9 cellular contexts compared by ENCODE assay signal in the genomic region with DNA sequence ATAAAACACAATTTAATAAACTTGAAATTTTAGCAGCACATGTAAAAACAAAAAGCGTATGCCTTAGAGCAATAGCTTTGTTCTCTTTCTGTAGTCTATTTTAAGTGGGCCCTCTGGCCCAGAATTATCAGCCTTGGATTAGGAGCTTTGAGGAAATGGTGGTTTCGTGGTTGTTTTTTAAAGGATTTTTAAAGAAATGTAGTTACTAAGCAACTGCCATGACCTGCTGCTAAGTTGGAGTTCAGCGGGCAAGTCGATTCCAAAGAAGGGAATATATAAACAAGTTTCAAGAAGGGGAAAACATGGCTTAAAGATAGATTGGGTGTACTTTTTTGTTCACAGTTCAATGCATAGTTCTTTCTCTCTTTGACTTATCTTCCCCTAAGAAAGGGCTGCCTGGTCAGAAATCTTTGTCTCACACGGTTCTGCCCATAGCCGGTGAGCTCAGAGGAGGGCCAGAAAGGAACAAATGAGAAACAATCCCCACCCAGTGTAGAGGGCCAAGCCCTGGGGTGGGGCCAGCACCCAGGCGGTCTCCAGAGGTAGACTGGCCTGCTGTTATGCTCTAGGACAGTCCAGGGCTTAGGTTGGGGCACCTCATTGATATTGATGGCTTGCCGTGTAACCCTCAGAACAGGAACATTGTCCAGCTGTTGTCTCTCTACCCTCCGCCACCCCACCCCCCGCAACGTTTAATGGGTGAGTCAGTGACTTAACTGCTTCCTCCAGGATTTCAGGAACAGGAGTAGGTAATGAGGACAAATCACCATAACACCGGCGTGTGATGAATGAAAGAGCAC. TPM values are rescaled to one million over a fixed set of nuclear protein-coding genes. Genes with fewer than 3 reads are reported as not detected.
DNase-seq lines count a peak whose midpoint lies in the region; ATAC-seq, FAIRE-seq and TF ChIP-seq lines count a peak whose summit lies in the region.
"Had no signal": no experiment of that assay in that cellular context is flagged by ENCODE, and none has a peak within 500 bp of the region (broad histone marks: within the 10 kb centered on the region; RNA-seq: fewer than 3 reads in every experiment).

No MANE protein-coding gene starts in this region.

- peak; percentile 69 for DNase-seq in HTR-8/SVneo (ENCODE audit: insufficient read length, low spot score)
- DNase-seq in left cardiac atrium = peak; percentile 36
- no peak for DNase-seq in spleen
- DNase-seq in NAMALWA (ENCODE audit: low spot score) = no peak
- DNase-seq in SHP77 (lab: John Stamatoyannopoulos, UW) = no peak

- H3K27ac ChIP-seq in spleen = peak overlapping the region in 5 of 8 donors; percentile 2 to 63 (median 36)

- peaks cover 0 to 12% (median 0%) of the 10 kb centered on the region in 6 donors for H3K36me3 ChIP-seq in spleen

- H3K4me1 ChIP-seq in spleen = peaks cover 0 to 13% (median 0%) of the 10 kb centered on the region in 6 donors

- H3K27me3 ChIP-seq in spleen (replicated peaks in 1 of 7) = no peaks in the 10 kb centered on the region

- 44 to 61% (median 49%) methylated on average over 9 to 13 of the region's 13 CpGs for WGBS in spleen, 5 donors

- no peak overlapping the region for H3K4me3 ChIP-seq in spleen

- peak; percentile 76 for ATAC-seq in SK-N-SH treated with all-trans-retinoic acid at 6 μM for 48 hours
- ATAC-seq in left cardiac atrium = peak in 1 of 2 donors; percentile 49
- ATAC-seq in HG02623 (IDR thresholded peaks at IDR 0.05; ENCODE audit: unreplicated experiment) = no peak
- ATAC-seq in GM21717 (IDR thresholded peaks at IDR 0.05; ENCODE audit: unreplicated experiment) = no peak

- TF ChIP-seq POLR2A in spleen (IDR thresholded peaks at IDR 0.05) = no peak

- no peak for TF ChIP-seq CTCF in spleen (IDR thresholded peaks at IDR 0.05 in 8 of 11, conservative IDR thresholded peaks at IDR 0.05 in 3 of 11)

- FAIRE-seq in HTR-8/SVneo (lab: Jason Lieb, UNC) = peak; percentile 96

- intact Hi-C loops in left cardiac atrium (cut with DNase I) (no loop called here), spleen (cut with DNase I; ENCODE audit: low total_unique reads) (no loop called here)

- no peaks in the 10 kb centered on the region for H3K9me3 ChIP-seq in spleen

TF ChIP-seq in SK-N-SH treated with all-trans-retinoic acid at 6 μM for 48 hours, 23 proteins besides CTCF, POLR2A, EP300 and RAD21:
- TF ChIP-seq, protein P1, sequence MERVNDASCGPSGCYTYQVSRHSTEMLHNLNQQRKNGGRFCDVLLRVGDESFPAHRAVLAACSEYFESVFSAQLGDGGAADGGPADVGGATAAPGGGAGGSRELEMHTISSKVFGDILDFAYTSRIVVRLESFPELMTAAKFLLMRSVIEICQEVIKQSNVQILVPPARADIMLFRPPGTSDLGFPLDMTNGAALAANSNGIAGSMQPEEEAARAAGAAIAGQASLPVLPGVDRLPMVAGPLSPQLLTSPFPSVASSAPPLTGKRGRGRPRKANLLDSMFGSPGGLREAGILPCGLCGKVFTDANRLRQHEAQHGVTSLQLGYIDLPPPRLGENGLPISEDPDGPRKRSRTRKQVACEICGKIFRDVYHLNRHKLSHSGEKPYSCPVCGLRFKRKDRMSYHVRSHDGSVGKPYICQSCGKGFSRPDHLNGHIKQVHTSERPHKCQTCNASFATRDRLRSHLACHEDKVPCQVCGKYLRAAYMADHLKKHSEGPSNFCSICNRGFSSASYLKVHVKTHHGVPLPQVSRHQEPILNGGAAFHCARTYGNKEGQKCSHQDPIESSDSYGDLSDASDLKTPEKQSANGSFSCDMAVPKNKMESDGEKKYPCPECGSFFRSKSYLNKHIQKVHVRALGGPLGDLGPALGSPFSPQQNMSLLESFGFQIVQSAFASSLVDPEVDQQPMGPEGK (CRISPR knock-in tag; IDR thresholded peaks at IDR 0.05; ENCODE audit: borderline replicate concordance) = peak; percentile 68; the same call in 1 of the 2 replicates
- no peak for TF ChIP-seq ZNF70 (CRISPR knock-in tag; IDR thresholded peaks at IDR 0.05)

RNA-seq across cellular contexts. Expression of a gene that starts 32.5 kb away (rescaled TPM):
- 10 to 100 TPM; 14.8 to 15.0 TPM for total RNA-seq in left cardiac atrium
- 10 to 100 TPM; 27.9 to 46.3 (median 39.7) TPM for total RNA-seq in spleen
- 1 to 10 TPM; 2.7 to 6.2 (median 4.3) TPM for polyA plus RNA-seq in spleen

RNA-seq across cellular contexts. Expression of a gene that starts 54.0 kb away (rescaled TPM):
- total RNA-seq in left cardiac atrium (not detected), spleen (100 to 1,000 TPM in 1 of 7 donors, 10 to 100 TPM in 6; 37.0 to 103 (median 68.6) TPM)
- 10 to 100 TPM in 2 of 3 donors, 1 to 10 TPM in 1; 2.4 to 82.5 (median 25.1) TPM for polyA plus RNA-seq in spleen
- total RNA-seq: subcutaneous adipose tissue had no signal

Comparison
In these comparisons a context has a peak if more than half of its experiments do, and no peak if none do; other contexts are left out.
1. DNase-seq: peak in HTR-8/SVneo (single experiment) and left cardiac atrium (single experiment); none in spleen (single experiment), NAMALWA (single experiment) and SHP77 (0 of 2).
2. RNA of a gene that starts 54.0 kb away (total RNA-seq): 37.0 to 103 TPM in spleen; not detected in left cardiac atrium; every median in the first group is over 10 times any median in the second.